33 cellular contexts compared by ENCODE assay signal in genomic region chr6:32387946-32388345, GRCh38. TPM values are rescaled to one million over a fixed set of nuclear protein-coding genes. Genes with fewer than 3 reads are reported as not detected.
"Had no signal": no experiment of that assay in that cellular context is flagged by ENCODE, and none has a peak within 500 bp of the region (broad histone marks: within the 10 kb centered on the region; RNA-seq: fewer than 3 reads in every experiment).

No MANE protein-coding gene starts in this region.

- H3K4me3 ChIP-seq: ascending aorta had no signal

- H3K4me1 ChIP-seq: ascending aorta had no signal

- H3K27ac Mint-ChIP-seq: activated CD4-positive, alpha-beta memory T cell treated with anti-CD3 and anti-CD28 coated beads, Interleukin-2, amount 10 ng/mL, durations not matched to agents 7 days and 5 days; activated CD8-positive, alpha-beta memory T cell treated with anti-CD3 and anti-CD28 coated beads, Interleukin-2, amount 10 ng/mL, durations not matched to agents 7 days and 5 days; activated naive CD8-positive, alpha-beta T cell treated with anti-CD3 and anti-CD28 coated beads, Interleukin-2, amount 10 ng/mL, durations not matched to agents 7 days and 5 days; T-helper 1 cell treated with Interleukin-12 subunit alpha and Interleukin-12 subunit beta and Interleukin-4 antibody, amounts not matched to agents 30 μg/mL and 1 μg/mL, for 36 hours; T-helper 2 cell treated with Interferon-gamma antibody and Interleukin-4, amounts not matched to agents 5 μg/mL and 100 μg/mL, for 36 hours; WTC11 had no signal

- H3K4me1 Mint-ChIP-seq: activated CD4-positive, alpha-beta memory T cell treated with anti-CD3 and anti-CD28 coated beads, Interleukin-2, amount 10 ng/mL, durations not matched to agents 7 days and 5 days; activated CD8-positive, alpha-beta memory T cell treated with anti-CD3 and anti-CD28 coated beads, Interleukin-2, amount 10 ng/mL, durations not matched to agents 7 days and 5 days; activated naive CD8-positive, alpha-beta T cell treated with anti-CD3 and anti-CD28 coated beads, Interleukin-2, amount 10 ng/mL, durations not matched to agents 7 days and 5 days; WTC11 had no signal

- H3K4me3 Mint-ChIP-seq: activated CD4-positive, alpha-beta memory T cell treated with anti-CD3 and anti-CD28 coated beads, Interleukin-2, amount 10 ng/mL, durations not matched to agents 7 days and 5 days; activated CD8-positive, alpha-beta memory T cell treated with anti-CD3 and anti-CD28 coated beads, Interleukin-2, amount 10 ng/mL, durations not matched to agents 7 days and 5 days; activated naive CD8-positive, alpha-beta T cell treated with anti-CD3 and anti-CD28 coated beads, Interleukin-2, amount 10 ng/mL, durations not matched to agents 7 days and 5 days; T-helper 1 cell treated with Interleukin-12 subunit alpha and Interleukin-12 subunit beta and Interleukin-4 antibody, amounts not matched to agents 30 μg/mL and 1 μg/mL, for 36 hours; T-helper 2 cell treated with Interferon-gamma antibody and Interleukin-4, amounts not matched to agents 5 μg/mL and 100 μg/mL, for 36 hours; WTC11 had no signal

- H3K27ac ChIP-seq: ascending aorta had no signal

- H3K9me3 ChIP-seq: ascending aorta, SK-N-SH had no signal

- ATAC-seq: activated CD4-positive, CD25-positive, alpha-beta regulatory T cell treated with anti-CD3 and anti-CD28 coated beads, Interleukin-2, amount 50 U/mL, for 24 hours; activated CD8-positive, alpha-beta memory T cell treated with anti-CD3 and anti-CD28 coated beads, Interleukin-2, amount 10 ng/mL, durations not matched to agents 7 days and 5 days; WTC11 had no signal

- H3K36me3 Mint-ChIP-seq: activated CD8-positive, alpha-beta memory T cell treated with anti-CD3 and anti-CD28 coated beads, Interleukin-2, amount 10 ng/mL, durations not matched to agents 7 days and 5 days; activated naive CD8-positive, alpha-beta T cell treated with anti-CD3 and anti-CD28 coated beads, Interleukin-2, amount 10 ng/mL, durations not matched to agents 7 days and 5 days had no signal

- DNase-seq: activated CD4-positive, alpha-beta memory T cell treated with anti-CD3 and anti-CD28 coated beads, Interleukin-2, amount 10 ng/mL, durations not matched to agents 7 days and 5 days; activated CD4-positive, alpha-beta T cell treated with anti-CD3 and anti-CD28 coated beads for 4 hours; activated CD8-positive, alpha-beta memory T cell treated with anti-CD3 and anti-CD28 coated beads for 24 hours; activated CD8-positive, alpha-beta memory T cell treated with anti-CD3 and anti-CD28 coated beads, Interleukin-2, amount 10 ng/mL, durations not matched to agents 7 days and 5 days; activated CD8-positive, alpha-beta memory T cell treated with anti-CD3 and anti-CD28 coated beads, Interleukin-2, amount 50 U/mL, for 48 hours; activated effector memory CD4-positive, alpha-beta T cell treated with Interleukin-2 at 50 U/mL for 16 hours; activated naive CD4-positive, alpha-beta T cell treated with anti-CD3 and anti-CD28 coated beads, Interleukin-2, amount 50 U/mL, for 16 hours; activated naive CD8-positive, alpha-beta T cell treated with anti-CD3 and anti-CD28 coated beads, Interleukin-2, amount 10 ng/mL, durations not matched to agents 7 days and 5 days; activated T-cell treated with anti-CD3 and anti-CD28 coated beads, Interleukin-2, amount 50 U/mL, for 48 hours; amygdala; Kasumi-1; KG1; MM.1S; NCI-H1092; NCI-H1436 treated with DMSO at 0.1 percent for 48 hours; NCI-H1694 treated with DMSO at 0.1 percent for 48 hours; NCI-H2029; NCI-H2107; NCI-H2171; NCI-H510A; NCI-H526; NCI-H748 treated with DMSO at 0.1 percent for 48 hours; NK-92 treated with Interleukin-12 subunit alpha and Interleukin-12 subunit beta, amount 100 ng/mL, for 24 hours; Right ventricle myocardium superior; SK-N-SH had no signal

- H3K9me3 Mint-ChIP-seq: activated CD4-positive, alpha-beta memory T cell treated with anti-CD3 and anti-CD28 coated beads, Interleukin-2, amount 10 ng/mL, durations not matched to agents 7 days and 5 days; activated naive CD8-positive, alpha-beta T cell treated with anti-CD3 and anti-CD28 coated beads, Interleukin-2, amount 10 ng/mL, durations not matched to agents 7 days and 5 days; T-helper 1 cell treated with Interleukin-12 subunit alpha and Interleukin-12 subunit beta and Interleukin-4 antibody, amounts not matched to agents 30 μg/mL and 1 μg/mL, for 36 hours; T-helper 2 cell treated with Interferon-gamma antibody and Interleukin-4, amounts not matched to agents 5 μg/mL and 100 μg/mL, for 36 hours had no signal

- H3K36me3 ChIP-seq: ascending aorta had no signal

- H3K27me3 ChIP-seq: ascending aorta had no signal

RNA-seq across cellular contexts. Expression of gene TSBP1, which starts 16.2 kb away (rescaled TPM):
- total RNA-seq: activated CD4-positive, alpha-beta memory T cell treated with anti-CD3 and anti-CD28 coated beads, Interleukin-2, amount 10 ng/mL, durations not matched to agents 7 days and 5 days; activated CD8-positive, alpha-beta memory T cell treated with anti-CD3 and anti-CD28 coated beads, Interleukin-2, amount 10 ng/mL, durations not matched to agents 7 days and 5 days; activated naive CD8-positive, alpha-beta T cell treated with anti-CD3 and anti-CD28 coated beads, Interleukin-2, amount 10 ng/mL, durations not matched to agents 7 days and 5 days; ascending aorta; cardiac septum; OCI-LY7; Right ventricle myocardium superior; WTC11 had no signal
- polyA plus RNA-seq: adipose tissue, SK-N-SH had no signal

RNA-seq across cellular contexts. Expression of gene BTNL2, which starts 19.0 kb away (rescaled TPM):
- total RNA-seq: activated CD4-positive, alpha-beta memory T cell treated with anti-CD3 and anti-CD28 coated beads, Interleukin-2, amount 10 ng/mL, durations not matched to agents 7 days and 5 days; activated CD8-positive, alpha-beta memory T cell treated with anti-CD3 and anti-CD28 coated beads, Interleukin-2, amount 10 ng/mL, durations not matched to agents 7 days and 5 days; activated naive CD8-positive, alpha-beta T cell treated with anti-CD3 and anti-CD28 coated beads, Interleukin-2, amount 10 ng/mL, durations not matched to agents 7 days and 5 days; ascending aorta; cardiac septum; Right ventricle myocardium superior; WTC11 had no signal
- polyA plus RNA-seq: adipose tissue, SK-N-SH had no signal
